ENCODE assay signal across 8 cellular contexts in genomic region chr11:76152741-76153608, GRCh38. TPM values are rescaled to one million over a fixed set of nuclear protein-coding genes. Genes with fewer than 3 reads are reported as not detected.
A peak's percentile ranks its signal among the peaks of the same experiment; 100 is the strongest.
DNase-seq lines count a peak whose midpoint lies in the region; ATAC-seq and TF ChIP-seq lines count a peak whose summit lies in the region.

No MANE protein-coding gene starts in this region.

- no peaks in the 10 kb centered on the region for H3K9me3 Mint-ChIP-seq in activated T-helper 1 cell treated with anti-CD3 and anti-CD28 coated beads, Interleukin-12 subunit alpha, Interleukin-12 subunit beta, Interleukin-2, Interleukin-4 antibody, amounts not matched to agents 30 ng/mL and 10 ng/mL and 1 ng/mL, durations not matched to agents 14 hours and 24 hours and 36 hours
- no peaks in the 10 kb centered on the region for H3K9me3 Mint-ChIP-seq in mesothelial cell of epicardium

- peaks cover 6% of the 10 kb centered on the region for H3K27me3 Mint-ChIP-seq in activated T-helper 1 cell treated with anti-CD3 and anti-CD28 coated beads, Interleukin-12 subunit alpha, Interleukin-12 subunit beta, Interleukin-2, Interleukin-4 antibody, amounts not matched to agents 30 ng/mL and 10 ng/mL and 1 ng/mL, durations not matched to agents 14 hours and 24 hours and 36 hours (ENCODE audit: insufficient read depth)
- peaks cover 3% of the 10 kb centered on the region for H3K27me3 Mint-ChIP-seq in mesothelial cell of epicardium (ENCODE audit: low read depth)

- no peaks in the 10 kb centered on the region for H3K36me3 Mint-ChIP-seq in activated T-helper 1 cell treated with anti-CD3 and anti-CD28 coated beads, Interleukin-12 subunit alpha, Interleukin-12 subunit beta, Interleukin-2, Interleukin-4 antibody, amounts not matched to agents 30 ng/mL and 10 ng/mL and 1 ng/mL, durations not matched to agents 14 hours and 24 hours and 36 hours (ENCODE audit: low read depth)
- H3K36me3 Mint-ChIP-seq in mesothelial cell of epicardium: no peaks in the 10 kb centered on the region

- peak overlapping the region; percentile 49 for H3K4me3 Mint-ChIP-seq in activated T-helper 1 cell treated with anti-CD3 and anti-CD28 coated beads, Interleukin-12 subunit alpha, Interleukin-12 subunit beta, Interleukin-2, Interleukin-4 antibody, amounts not matched to agents 30 ng/mL and 10 ng/mL and 1 ng/mL, durations not matched to agents 14 hours and 24 hours and 36 hours
- peak overlapping the region; percentile 68 for H3K4me3 Mint-ChIP-seq in mesothelial cell of epicardium

- no peak for ATAC-seq in activated CD4-positive, CD25-positive, alpha-beta regulatory T cell treated with anti-CD3 and anti-CD28 coated beads, Interleukin-2, amount 50 U/mL, for 24 hours
- peak; percentile 40 for ATAC-seq in HG02870 (IDR thresholded peaks at IDR 0.05; ENCODE audit: unreplicated experiment)

- peaks cover 22% of the 10 kb centered on the region for H3K4me1 Mint-ChIP-seq in activated T-helper 1 cell treated with anti-CD3 and anti-CD28 coated beads, Interleukin-12 subunit alpha, Interleukin-12 subunit beta, Interleukin-2, Interleukin-4 antibody, amounts not matched to agents 30 ng/mL and 10 ng/mL and 1 ng/mL, durations not matched to agents 14 hours and 24 hours and 36 hours (ENCODE audit: low read depth)
- peaks cover 56% of the 10 kb centered on the region for H3K4me1 Mint-ChIP-seq in mesothelial cell of epicardium

- H3K27ac Mint-ChIP-seq in activated T-helper 1 cell treated with anti-CD3 and anti-CD28 coated beads, Interleukin-12 subunit alpha, Interleukin-12 subunit beta, Interleukin-2, Interleukin-4 antibody, amounts not matched to agents 30 ng/mL and 10 ng/mL and 1 ng/mL, durations not matched to agents 14 hours and 24 hours and 36 hours: no peak overlapping the region
- peak overlapping the region; percentile 47 for H3K27ac Mint-ChIP-seq in mesothelial cell of epicardium

- TF ChIP-seq CTCF in mesothelial cell of epicardium (IDR thresholded peaks at IDR 0.05; ENCODE audit: unreplicated experiment): no peak

- intact Hi-C loops in activated T-helper 1 cell treated with anti-CD3 and anti-CD28 coated beads, Interleukin-12 subunit alpha, Interleukin-12 subunit beta, Interleukin-2, Interleukin-4 antibody, amounts not matched to agents 30 ng/mL and 10 ng/mL and 1 ng/mL, durations not matched to agents 14 hours and 24 hours and 36 hours (cut with micrococcal nuclease): loop anchor here (1.0 to 5.0 kb wide), 5 partner anchors 164 to 430 kb away; partner anchors contain the start of gene UVRAG

- DNase-seq in activated CD4-positive, CD25-positive, alpha-beta regulatory T cell treated with anti-CD3 and anti-CD28 coated beads, Interleukin-2, amount 50 U/mL, for 72 hours: peak; percentile 27
- no peak for DNase-seq in activated T-helper 1 cell treated with anti-CD3 and anti-CD28 coated beads, Interleukin-12 subunit alpha, Interleukin-12 subunit beta, Interleukin-2, Interleukin-4 antibody, amounts not matched to agents 30 ng/mL and 10 ng/mL and 1 ng/mL, durations not matched to agents 14 hours and 24 hours and 36 hours (ENCODE audit: low spot score)
- no peak for DNase-seq in mesothelial cell of epicardium (ENCODE audit: low spot score in 2 of 2, unreplicated experiment in 2 of 2)
- no peak for DNase-seq in AG08396 (ENCODE audit: low spot score)
- DNase-seq in NCI-H146 (lab: John Stamatoyannopoulos, UW): no peak
- DNase-seq in cerebellum (ENCODE audit: low spot score): no peak

RNA-seq across cellular contexts. Expression of gene WNT11, which starts 53.3 kb away (rescaled TPM):
- 0.39 TPM in 1 of 2 replicates, not detected in the other for total RNA-seq in activated T-helper 1 cell treated with anti-CD3 and anti-CD28 coated beads, Interleukin-12 subunit alpha, Interleukin-12 subunit beta, Interleukin-2, Interleukin-4 antibody, amounts not matched to agents 30 ng/mL and 10 ng/mL and 1 ng/mL, durations not matched to agents 14 hours and 24 hours and 36 hours
- total RNA-seq in mesothelial cell of epicardium (22.5 to 24.1 TPM (median 22.8 TPM) in 3 replicates), cerebellum (11.0 TPM)
